In genomic region chr2:130963058-130963848, GRCh38 we compare ENCODE assay signal across 15 cellular contexts.
A peak's percentile ranks its signal among the peaks of the same experiment; 100 is the strongest.
DNase-seq lines count a peak whose midpoint lies in the region; ATAC-seq, FAIRE-seq and TF ChIP-seq lines count a peak whose summit lies in the region.
"Had no signal": no experiment of that assay in that cellular context is flagged by ENCODE, and none has a peak within 500 bp of the region (broad histone marks: within the 10 kb centered on the region; RNA-seq: fewer than 3 reads in every experiment).

No MANE protein-coding gene starts in this region.

- peak overlapping the region; percentile 65 for H3K27ac ChIP-seq in caudate nucleus (ENCODE audit: low read depth, low read length)
- H3K27ac ChIP-seq in testis = no peak overlapping the region
- H3K27ac ChIP-seq in small intestine (ENCODE audit: low read depth in 1 of 2, low read length in 1 of 2) = no peak overlapping the region
- H3K27ac ChIP-seq: upper lobe of right lung had no signal

- H3K4me3 ChIP-seq in testis (peak overlapping the region; percentile 36 to 45), small intestine (ENCODE audit: low read depth in 1 of 2, low read length in 2 of 2) (peak overlapping the region in 1 of 2 donors; percentile 33)
- H3K4me3 ChIP-seq: upper lobe of right lung had no signal

- peaks cover 12% of the 10 kb centered on the region for H3K4me1 Mint-ChIP-seq in activated CD4-positive, alpha-beta T cell treated with anti-CD3 and anti-CD28 coated beads, Interleukin-2, amount 10 ng/mL, durations not matched to agents 24 days and 14 days

- DNase-seq in activated CD4-positive, alpha-beta T cell treated with anti-CD3 and anti-CD28 coated beads, Interleukin-2, amount 10 ng/mL, durations not matched to agents 24 days and 14 days = peak; percentile 43
- DNase-seq in activated CD4-positive, alpha-beta T cell treated with anti-CD3 and anti-CD28 coated beads, Interleukin-2, amount 50 U/mL, for 48 hours = no peak
- DNase-seq in caudate nucleus (lab: John Stamatoyannopoulos, UW) (peak in 6 of 61 donors; percentile 23 to 48 (median 35)), left kidney (ENCODE audit: low read depth, low spot score) (peak; percentile 56), testis (no peak), small intestine (no peak)
- no peak for DNase-seq in activated CD8-positive, alpha-beta memory T cell treated with anti-CD3 and anti-CD28 coated beads, Interleukin-2, amount 50 U/mL, for 4 hours
- DNase-seq: DMS153, NCI-H1436, SHP77 treated with DMSO at 0.1 percent for 48 hours, upper lobe of right lung had no signal

- H3K27me3 Mint-ChIP-seq in activated CD4-positive, alpha-beta T cell treated with anti-CD3 and anti-CD28 coated beads, Interleukin-2, amount 10 ng/mL, durations not matched to agents 24 days and 14 days = peaks cover 51% of the 10 kb centered on the region

- H3K36me3 Mint-ChIP-seq in activated CD4-positive, alpha-beta T cell treated with anti-CD3 and anti-CD28 coated beads, Interleukin-2, amount 10 ng/mL, durations not matched to agents 24 days and 14 days (ENCODE audit: low read depth) = peaks cover 4% of the 10 kb centered on the region

- 4 to 5% methylated on average over 12 to 34 of the region's 97 CpGs for WGBS in testis, 2 donors
- WGBS in small intestine, 3 donors = 4 to 9% (median 4%) methylated on average over 66 to 97 of the region's 97 CpGs

- H3K4me1 ChIP-seq in testis (no peaks in the 10 kb centered on the region), small intestine (ENCODE audit: control insufficient read depth in 2 of 2, insufficient read depth in 1 of 2, low read depth in 1 of 2, low read length in 1 of 2) (no peaks in the 10 kb centered on the region)
- H3K4me1 ChIP-seq: upper lobe of right lung had no signal

- H3K9me3 ChIP-seq in testis = no peaks in the 10 kb centered on the region
- no peaks in the 10 kb centered on the region for H3K9me3 ChIP-seq in small intestine (ENCODE audit: control insufficient read depth, low read depth)
- H3K9me3 ChIP-seq: upper lobe of right lung had no signal

- no peak for FAIRE-seq in small intestine (lab: Jason Lieb, UNC)
- FAIRE-seq: colon, GM12892 had no signal

- no peak for ATAC-seq in GM21360 (IDR thresholded peaks at IDR 0.05; ENCODE audit: unreplicated experiment)
- ATAC-seq: upper lobe of right lung had no signal

- no peaks in the 10 kb centered on the region for H3K27me3 ChIP-seq in testis
- H3K27me3 ChIP-seq in small intestine (ENCODE audit: control insufficient read depth in 2 of 2, insufficient read depth in 2 of 2, low read length in 2 of 2) = peaks cover 6 to 29% of the 10 kb centered on the region in 2 donors

- no peaks in the 10 kb centered on the region for H3K9me3 Mint-ChIP-seq in activated CD4-positive, alpha-beta T cell treated with anti-CD3 and anti-CD28 coated beads, Interleukin-2, amount 10 ng/mL, durations not matched to agents 24 days and 14 days
- H3K9me3 Mint-ChIP-seq: activated naive CD4-positive, alpha-beta T cell treated with anti-CD3 and anti-CD28 coated beads, Interleukin-2, amount 50 U/mL, for 24 hours had no signal

- no peak for TF ChIP-seq CTCF in testis (IDR thresholded peaks at IDR 0.05)

- no peak for TF ChIP-seq POLR2A in testis (IDR thresholded peaks at IDR 0.05)

- H3K36me3 ChIP-seq in testis (ENCODE audit: low read depth, missing control alignments) (no peaks in the 10 kb centered on the region), small intestine (ENCODE audit: control insufficient read depth in 2 of 2, insufficient read depth in 2 of 2, low read length in 2 of 2) (no peaks in the 10 kb centered on the region)
- H3K36me3 ChIP-seq: upper lobe of right lung had no signal

- no peak overlapping the region for H3K4me3 Mint-ChIP-seq in activated CD4-positive, alpha-beta T cell treated with anti-CD3 and anti-CD28 coated beads, Interleukin-2, amount 10 ng/mL, durations not matched to agents 24 days and 14 days

- no peak overlapping the region for H3K27ac Mint-ChIP-seq in activated CD4-positive, alpha-beta T cell treated with anti-CD3 and anti-CD28 coated beads, Interleukin-2, amount 10 ng/mL, durations not matched to agents 24 days and 14 days
- H3K27ac Mint-ChIP-seq: activated naive CD4-positive, alpha-beta T cell treated with anti-CD3 and anti-CD28 coated beads, Interleukin-2, amount 50 U/mL, for 24 hours had no signal

- intact Hi-C loops in activated CD4-positive, alpha-beta T cell treated with anti-CD3 and anti-CD28 coated beads, Interleukin-2, amount 10 ng/mL, durations not matched to agents 24 days and 14 days (cut with micrococcal nuclease) = no loop called here
- intact Hi-C loops in testis (cut with DNase I; ENCODE audit: low total_unique reads) = no loop called here

Comparison
In these comparisons a context has a peak if more than half of its experiments do, and no peak if none do; other contexts are left out.
1. DNase-seq: peak in activated CD4-positive, alpha-beta T cell treated with anti-CD3 and anti-CD28 coated beads, Interleukin-2, amount 10 ng/mL, durations not matched to agents 24 days and 14 days (single experiment) and left kidney (single experiment); none in activated CD4-positive, alpha-beta T cell treated with anti-CD3 and anti-CD28 coated beads, Interleukin-2, amount 50 U/mL, for 48 hours (0 of 2), testis (single experiment), activated CD8-positive, alpha-beta memory T cell treated with anti-CD3 and anti-CD28 coated beads, Interleukin-2, amount 50 U/mL, for 4 hours (single experiment) and small intestine (single experiment).